ENCODE assay signal across 1 cellular context in the genomic region with DNA sequence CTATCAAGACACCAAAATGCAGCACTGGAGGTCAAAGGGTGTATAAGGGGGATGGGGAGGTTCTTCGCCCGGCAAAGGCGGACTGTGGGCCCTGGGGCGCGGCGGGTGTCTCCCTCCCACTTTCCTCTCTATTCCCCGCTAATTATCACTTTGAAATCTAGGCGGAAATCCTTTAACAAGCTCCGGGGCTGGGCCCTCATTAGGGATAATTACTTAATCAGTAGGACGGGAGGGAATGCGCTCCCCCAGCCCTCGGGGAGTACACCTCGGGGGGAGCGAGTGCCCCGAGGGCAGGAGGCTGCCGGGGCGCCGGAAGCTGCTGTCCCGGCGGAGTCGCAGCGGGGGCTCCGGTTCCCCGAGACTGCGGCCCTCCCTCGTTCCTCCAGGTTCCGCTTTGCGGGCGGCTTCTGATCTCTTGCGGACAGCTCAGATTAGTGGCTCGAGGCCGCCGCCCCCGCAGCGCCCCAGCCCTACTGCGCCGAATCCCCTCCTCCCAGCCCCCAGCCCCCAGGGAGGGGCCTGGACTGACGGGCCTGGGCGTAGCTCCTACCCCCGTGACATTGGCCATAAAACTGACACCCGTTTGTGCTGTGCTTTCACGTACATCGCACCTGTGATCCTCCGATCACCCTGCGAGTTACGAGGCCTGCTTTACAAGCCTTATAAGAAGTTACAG.
TF ChIP-seq lines count a peak whose summit lies in the region.

No MANE protein-coding gene starts in this region.

TF ChIP-seq in GM12878, 131 proteins besides CTCF, POLR2A, EP300 and RAD21 (continued from another document):
- TF ChIP-seq FOS (IDR thresholded peaks at IDR 0.05; ENCODE audit: borderline replicate concordance, extremely low read depth, insufficient read length) (no peak), POLR2AphosphoS2 (IDR thresholded peaks at IDR 0.05; ENCODE audit: low read depth, low read length) (no peak), HDAC6 (IDR thresholded peaks at IDR 0.05; ENCODE audit: unreplicated experiment) (no peak), ESRRA (IDR thresholded peaks at IDR 0.05; ENCODE audit: low read length) (no peak), STAT3 (IDR thresholded peaks at IDR 0.05; ENCODE audit: low read depth, low read length) (no peak), HCFC1 (IDR thresholded peaks at IDR 0.05; ENCODE audit: low read length) (peak; percentile 57; the same call in 1 of the 2 replicates), ZNF622 (IDR thresholded peaks at IDR 0.05) (no peak), CBX3 (IDR thresholded peaks at IDR 0.05; ENCODE audit: borderline replicate concordance, low read depth) (no peak), EED (IDR thresholded peaks at IDR 0.05; ENCODE audit: low read depth) (no peak), SREBF2 (IDR thresholded peaks at IDR 0.05; ENCODE audit: low read length) (no peak), EZH2 (IDR thresholded peaks at IDR 0.05; ENCODE audit: borderline replicate concordance, control insufficient read depth, low read depth, low read length) (no peak), NR2C2 (IDR thresholded peaks at IDR 0.05; ENCODE audit: borderline replicate concordance, control insufficient read depth, insufficient read length, low read depth) (no peak), NFIC (IDR thresholded peaks at IDR 0.05; ENCODE audit: low read depth, low read length) (no peak), BACH1 (IDR thresholded peaks at IDR 0.05; ENCODE audit: borderline replicate concordance) (no peak; the same call in 1 of the 2 replicates), RBBP5 (conservative IDR thresholded peaks at IDR 0.05) (no peak), ZBED1 (IDR thresholded peaks at IDR 0.05; ENCODE audit: borderline replicate concordance) (0 out of 2 replicates have a peak, but pooled peaks have one; percentile 46), ZNF217 (IDR thresholded peaks at IDR 0.05) (no peak)
- TF ChIP-seq, protein P1, sequence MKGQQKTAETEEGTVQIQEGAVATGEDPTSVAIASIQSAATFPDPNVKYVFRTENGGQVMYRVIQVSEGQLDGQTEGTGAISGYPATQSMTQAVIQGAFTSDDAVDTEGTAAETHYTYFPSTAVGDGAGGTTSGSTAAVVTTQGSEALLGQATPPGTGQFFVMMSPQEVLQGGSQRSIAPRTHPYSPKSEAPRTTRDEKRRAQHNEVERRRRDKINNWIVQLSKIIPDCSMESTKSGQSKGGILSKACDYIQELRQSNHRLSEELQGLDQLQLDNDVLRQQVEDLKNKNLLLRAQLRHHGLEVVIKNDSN (IDR thresholded peaks at IDR 0.05; ENCODE audit: borderline replicate concordance, extremely low read length, insufficient read depth, low read depth, low read length): no peak
- TF ChIP-seq, protein P2, sequence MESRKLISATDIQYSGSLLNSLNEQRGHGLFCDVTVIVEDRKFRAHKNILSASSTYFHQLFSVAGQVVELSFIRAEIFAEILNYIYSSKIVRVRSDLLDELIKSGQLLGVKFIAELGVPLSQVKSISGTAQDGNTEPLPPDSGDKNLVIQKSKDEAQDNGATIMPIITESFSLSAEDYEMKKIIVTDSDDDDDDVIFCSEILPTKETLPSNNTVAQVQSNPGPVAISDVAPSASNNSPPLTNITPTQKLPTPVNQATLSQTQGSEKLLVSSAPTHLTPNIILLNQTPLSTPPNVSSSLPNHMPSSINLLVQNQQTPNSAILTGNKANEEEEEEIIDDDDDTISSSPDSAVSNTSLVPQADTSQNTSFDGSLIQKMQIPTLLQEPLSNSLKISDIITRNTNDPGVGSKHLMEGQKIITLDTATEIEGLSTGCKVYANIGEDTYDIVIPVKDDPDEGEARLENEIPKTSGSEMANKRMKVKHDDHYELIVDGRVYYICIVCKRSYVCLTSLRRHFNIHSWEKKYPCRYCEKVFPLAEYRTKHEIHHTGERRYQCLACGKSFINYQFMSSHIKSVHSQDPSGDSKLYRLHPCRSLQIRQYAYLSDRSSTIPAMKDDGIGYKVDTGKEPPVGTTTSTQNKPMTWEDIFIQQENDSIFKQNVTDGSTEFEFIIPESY (IDR thresholded peaks at IDR 0.05): no peak
- TF ChIP-seq, protein P3, sequence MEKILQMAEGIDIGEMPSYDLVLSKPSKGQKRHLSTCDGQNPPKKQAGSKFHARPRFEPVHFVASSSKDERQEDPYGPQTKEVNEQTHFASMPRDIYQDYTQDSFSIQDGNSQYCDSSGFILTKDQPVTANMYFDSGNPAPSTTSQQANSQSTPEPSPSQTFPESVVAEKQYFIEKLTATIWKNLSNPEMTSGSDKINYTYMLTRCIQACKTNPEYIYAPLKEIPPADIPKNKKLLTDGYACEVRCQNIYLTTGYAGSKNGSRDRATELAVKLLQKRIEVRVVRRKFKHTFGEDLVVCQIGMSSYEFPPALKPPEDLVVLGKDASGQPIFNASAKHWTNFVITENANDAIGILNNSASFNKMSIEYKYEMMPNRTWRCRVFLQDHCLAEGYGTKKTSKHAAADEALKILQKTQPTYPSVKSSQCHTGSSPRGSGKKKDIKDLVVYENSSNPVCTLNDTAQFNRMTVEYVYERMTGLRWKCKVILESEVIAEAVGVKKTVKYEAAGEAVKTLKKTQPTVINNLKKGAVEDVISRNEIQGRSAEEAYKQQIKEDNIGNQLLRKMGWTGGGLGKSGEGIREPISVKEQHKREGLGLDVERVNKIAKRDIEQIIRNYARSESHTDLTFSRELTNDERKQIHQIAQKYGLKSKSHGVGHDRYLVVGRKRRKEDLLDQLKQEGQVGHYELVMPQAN (conservative IDR thresholded peaks at IDR 0.05): no peak
- TF ChIP-seq, protein P4, sequence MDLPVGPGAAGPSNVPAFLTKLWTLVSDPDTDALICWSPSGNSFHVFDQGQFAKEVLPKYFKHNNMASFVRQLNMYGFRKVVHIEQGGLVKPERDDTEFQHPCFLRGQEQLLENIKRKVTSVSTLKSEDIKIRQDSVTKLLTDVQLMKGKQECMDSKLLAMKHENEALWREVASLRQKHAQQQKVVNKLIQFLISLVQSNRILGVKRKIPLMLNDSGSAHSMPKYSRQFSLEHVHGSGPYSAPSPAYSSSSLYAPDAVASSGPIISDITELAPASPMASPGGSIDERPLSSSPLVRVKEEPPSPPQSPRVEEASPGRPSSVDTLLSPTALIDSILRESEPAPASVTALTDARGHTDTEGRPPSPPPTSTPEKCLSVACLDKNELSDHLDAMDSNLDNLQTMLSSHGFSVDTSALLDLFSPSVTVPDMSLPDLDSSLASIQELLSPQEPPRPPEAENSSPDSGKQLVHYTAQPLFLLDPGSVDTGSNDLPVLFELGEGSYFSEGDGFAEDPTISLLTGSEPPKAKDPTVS (IDR thresholded peaks at IDR 0.05; ENCODE audit: low read depth, low read length): peak; percentile 16; the same call in 1 of the 2 replicates
- TF ChIP-seq, protein P5, sequence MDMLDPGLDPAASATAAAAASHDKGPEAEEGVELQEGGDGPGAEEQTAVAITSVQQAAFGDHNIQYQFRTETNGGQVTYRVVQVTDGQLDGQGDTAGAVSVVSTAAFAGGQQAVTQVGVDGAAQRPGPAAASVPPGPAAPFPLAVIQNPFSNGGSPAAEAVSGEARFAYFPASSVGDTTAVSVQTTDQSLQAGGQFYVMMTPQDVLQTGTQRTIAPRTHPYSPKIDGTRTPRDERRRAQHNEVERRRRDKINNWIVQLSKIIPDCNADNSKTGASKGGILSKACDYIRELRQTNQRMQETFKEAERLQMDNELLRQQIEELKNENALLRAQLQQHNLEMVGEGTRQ (IDR thresholded peaks at IDR 0.05; ENCODE audit: borderline replicate concordance, low read depth, low read length): no peak
